7 cellular contexts compared by ENCODE assay signal in the genomic region with DNA sequence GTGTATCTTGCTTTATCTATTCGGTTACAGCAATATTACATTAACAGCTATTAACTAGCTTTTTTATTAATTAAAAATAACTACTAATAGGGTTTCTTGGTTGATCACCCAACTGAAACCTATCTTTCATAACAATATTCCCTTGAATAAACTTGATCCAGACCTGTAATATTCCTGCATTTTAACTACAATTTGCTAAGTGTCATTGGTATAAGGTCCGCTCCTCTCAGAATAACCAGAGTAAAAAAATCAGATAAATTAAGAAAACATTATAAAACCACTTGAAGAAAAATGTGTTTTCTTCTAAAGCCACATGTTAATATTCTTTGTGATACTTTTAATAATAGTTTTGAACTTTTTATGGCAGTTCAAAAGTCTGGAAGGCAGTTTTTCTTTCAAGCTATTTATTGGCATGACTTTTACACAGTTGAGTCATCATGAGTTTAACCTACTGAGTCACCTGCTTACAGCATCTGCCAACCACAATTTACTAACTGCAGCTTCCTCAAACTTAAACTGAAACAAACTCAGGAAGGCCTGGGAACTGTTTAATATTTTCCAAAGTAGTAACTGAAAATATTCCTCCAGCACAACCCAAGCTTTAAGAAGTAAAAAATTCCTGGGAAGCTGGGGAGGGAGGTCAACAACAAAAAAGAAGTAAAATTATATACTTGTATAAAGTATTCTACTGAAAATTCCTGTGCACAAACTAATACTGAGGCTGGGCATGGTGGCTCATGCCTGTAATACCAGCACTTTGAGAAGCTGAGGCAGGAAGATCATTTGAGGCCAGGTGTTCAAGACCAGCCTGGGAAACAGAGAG.
DNase-seq lines count a peak whose midpoint lies in the region; ATAC-seq and TF ChIP-seq lines count a peak whose summit lies in the region.

No MANE protein-coding gene starts in this region.

- no peak overlapping the region for H3K4me3 ChIP-seq in GM12864 (ENCODE audit: low read depth, low read length)
- no peak overlapping the region for H3K4me3 ChIP-seq in Jurkat, Clone E6-1 (ENCODE audit: low read length)
- H3K4me3 ChIP-seq in thoracic aorta = peak overlapping the region; percentile 4

- no peaks in the 10 kb centered on the region for H3K36me3 ChIP-seq in thoracic aorta

- H3K36me3 Mint-ChIP-seq in activated T-helper 2 cell treated with anti-CD3 and anti-CD28 coated beads, Interferon-gamma antibody, Interleukin-2, Interleukin-4, amounts not matched to agents 10 μg/mL and 5 μg/mL and 100 μg/mL, durations not matched to agents 14 hours and 24 hours and 36 hours (ENCODE audit: low read depth) = peaks cover 14% of the 10 kb centered on the region

- intact Hi-C loops in activated T-helper 2 cell treated with anti-CD3 and anti-CD28 coated beads, Interferon-gamma antibody, Interleukin-2, Interleukin-4, amounts not matched to agents 10 μg/mL and 5 μg/mL and 100 μg/mL, durations not matched to agents 14 hours and 24 hours and 36 hours (cut with micrococcal nuclease) = loop anchor here (1.0 kb wide), 2 partner anchors 9 to 33 kb away; no protein-coding TSS in a partner anchor

- peak overlapping the region; percentile 46 for H3K27ac Mint-ChIP-seq in activated T-helper 2 cell treated with anti-CD3 and anti-CD28 coated beads, Interferon-gamma antibody, Interleukin-2, Interleukin-4, amounts not matched to agents 10 μg/mL and 5 μg/mL and 100 μg/mL, durations not matched to agents 14 hours and 24 hours and 36 hours

- H3K27ac ChIP-seq in thoracic aorta = peak overlapping the region; percentile 42 to 57

- H3K27me3 ChIP-seq in thoracic aorta (replicated peaks; ENCODE audit: insufficient read depth) = no peaks in the 10 kb centered on the region

- H3K4me1 ChIP-seq in thoracic aorta (ENCODE audit: control insufficient read depth in 1 of 2, low read depth in 2 of 2) = peaks cover 32 to 44% of the 10 kb centered on the region in 2 donors

- peak overlapping the region; percentile 21 for H3K4me3 Mint-ChIP-seq in activated T-helper 2 cell treated with anti-CD3 and anti-CD28 coated beads, Interferon-gamma antibody, Interleukin-2, Interleukin-4, amounts not matched to agents 10 μg/mL and 5 μg/mL and 100 μg/mL, durations not matched to agents 14 hours and 24 hours and 36 hours (ENCODE audit: low read depth)

- ATAC-seq in GM21737 (IDR thresholded peaks at IDR 0.05; ENCODE audit: unreplicated experiment) (peak; percentile 81), thoracic aorta (ENCODE audit: insufficient number of reproducible peaks, low FRiP score, low read depth) (no peak)

- no peaks in the 10 kb centered on the region for H3K9me3 ChIP-seq in thoracic aorta

- no peaks in the 10 kb centered on the region for H3K27me3 Mint-ChIP-seq in activated T-helper 2 cell treated with anti-CD3 and anti-CD28 coated beads, Interferon-gamma antibody, Interleukin-2, Interleukin-4, amounts not matched to agents 10 μg/mL and 5 μg/mL and 100 μg/mL, durations not matched to agents 14 hours and 24 hours and 36 hours (ENCODE audit: low read depth)

- no peaks in the 10 kb centered on the region for H3K9me3 Mint-ChIP-seq in activated T-helper 2 cell treated with anti-CD3 and anti-CD28 coated beads, Interferon-gamma antibody, Interleukin-2, Interleukin-4, amounts not matched to agents 10 μg/mL and 5 μg/mL and 100 μg/mL, durations not matched to agents 14 hours and 24 hours and 36 hours

- DNase-seq in GM12864 (ENCODE audit: low read depth) (peak; percentile 42), iris pigment epithelial cell (ENCODE audit: low read depth) (peak; percentile 95), thoracic aorta (ENCODE audit: low spot score) (no peak), NCI-H748 treated with DMSO at 0.1 percent for 48 hours (lab: John Stamatoyannopoulos, UW) (no peak)
- DNase-seq in Jurkat, Clone E6-1 (ENCODE audit: low read depth, low spot score) = peak; percentile 63
- DNase-seq in activated T-helper 2 cell treated with anti-CD3 and anti-CD28 coated beads, Interferon-gamma antibody, Interleukin-2, Interleukin-4, amounts not matched to agents 10 μg/mL and 5 μg/mL and 100 μg/mL, durations not matched to agents 14 hours and 24 hours and 36 hours (ENCODE audit: low spot score) = no peak

- peaks cover 47% of the 10 kb centered on the region for H3K4me1 Mint-ChIP-seq in activated T-helper 2 cell treated with anti-CD3 and anti-CD28 coated beads, Interferon-gamma antibody, Interleukin-2, Interleukin-4, amounts not matched to agents 10 μg/mL and 5 μg/mL and 100 μg/mL, durations not matched to agents 14 hours and 24 hours and 36 hours (ENCODE audit: low read depth)

- no peak for TF ChIP-seq CTCF in GM12864 (IDR thresholded peaks at IDR 0.05; ENCODE audit: low read depth, low read length, missing control alignments)
- TF ChIP-seq CTCF in thoracic aorta (IDR thresholded peaks at IDR 0.05) = no peak

Comparison
In these comparisons a context has a peak if more than half of its experiments do, and no peak if none do; other contexts are left out.
1. DNase-seq: peak in GM12864 (single experiment), Jurkat, Clone E6-1 (single experiment) and iris pigment epithelial cell (single experiment); none in activated T-helper 2 cell treated with anti-CD3 and anti-CD28 coated beads, Interferon-gamma antibody, Interleukin-2, Interleukin-4, amounts not matched to agents 10 μg/mL and 5 μg/mL and 100 μg/mL, durations not matched to agents 14 hours and 24 hours and 36 hours (single experiment), thoracic aorta (single experiment) and NCI-H748 treated with DMSO at 0.1 percent for 48 hours (single experiment).